20 cellular contexts compared by ENCODE assay signal in genomic region chr3:141375381-141376301, GRCh38. TPM values are rescaled to one million over a fixed set of nuclear protein-coding genes. Genes with fewer than 3 reads are reported as not detected.
A peak's percentile ranks its signal among the peaks of the same experiment; 100 is the strongest.
DNase-seq lines count a peak whose midpoint lies in the region; ATAC-seq and TF ChIP-seq lines count a peak whose summit lies in the region.
"Had no signal": no experiment of that assay in that cellular context is flagged by ENCODE, and none has a peak within 500 bp of the region (broad histone marks: within the 10 kb centered on the region; RNA-seq: fewer than 3 reads in every experiment).

No MANE protein-coding gene starts in this region.

- intact Hi-C loops in CD4-positive, alpha-beta T cell (cut with DNase I, micrococcal nuclease), result no loop called here
- intact Hi-C loops in OCI-LY7 (cut with micrococcal nuclease; ENCODE audit: unreplicated experiment), result no loop called here

- 79 to 81% methylated on average over 8 to 10 of the region's 10 CpGs for WGBS in endodermal cell (ENCODE audit: insufficient coverage in 1 of 2, insufficient read length in 1 of 2), 2 experiments

- no peak overlapping the region for H3K9ac ChIP-seq in endodermal cell (ENCODE audit: extremely low read depth, low read length, poor library complexity, severe bottlenecking)

- peaks cover 25% of the 10 kb centered on the region for H3K4me1 Mint-ChIP-seq in CD4-positive, alpha-beta T cell (ENCODE audit: low read depth)
- H3K4me1 Mint-ChIP-seq in endodermal cell, result peaks cover 13% of the 10 kb centered on the region

- no peaks in the 10 kb centered on the region for H3K9me3 ChIP-seq in CD4-positive, alpha-beta T cell (ENCODE audit: control insufficient read depth, low read length)
- H3K9me3 ChIP-seq in OCI-LY7 (ENCODE audit: low read length), result no peaks in the 10 kb centered on the region
- no peaks in the 10 kb centered on the region for H3K9me3 ChIP-seq in endodermal cell (ENCODE audit: control insufficient read depth, low read length)
- H3K9me3 ChIP-seq: MG63, tibial nerve had no signal

- H4K20me1 ChIP-seq in OCI-LY7 (ENCODE audit: insufficient read depth, low read length), result no peaks in the 10 kb centered on the region

- peak overlapping the region; percentile 79 for H2AFZ ChIP-seq in OCI-LY7 (ENCODE audit: low read length)

- CTCF ChIA-PET in CD4-positive, alpha-beta T cell (lab: Charles Lee), result no interaction called here
- CTCF ChIA-PET in OCI-LY7 (lab: Charles Lee; ENCODE audit: unreplicated experiment), result no interaction called here

- peak overlapping the region; percentile 8 for H3K27ac Mint-ChIP-seq in CD4-positive, alpha-beta T cell
- no peak overlapping the region for H3K27ac Mint-ChIP-seq in endodermal cell
- H3K27ac Mint-ChIP-seq: natural killer cell, progenitor cell of endocrine pancreas had no signal

- no peaks in the 10 kb centered on the region for H3K9me3 Mint-ChIP-seq in CD4-positive, alpha-beta T cell
- H3K9me3 Mint-ChIP-seq in endodermal cell, result peaks cover 2% of the 10 kb centered on the region
- H3K9me3 Mint-ChIP-seq: natural killer cell had no signal

- no peak overlapping the region for H3K27ac ChIP-seq in CD4-positive, alpha-beta T cell (ENCODE audit: low read depth, low read length)
- no peak overlapping the region for H3K27ac ChIP-seq in OCI-LY7 (ENCODE audit: low read depth, low read length, poor library complexity, severe bottlenecking)
- H3K27ac ChIP-seq in endodermal cell (ENCODE audit: low read depth, low read length), result no peak overlapping the region
- H3K27ac ChIP-seq: tibial nerve had no signal

- peaks cover 29% of the 10 kb centered on the region for H3K4me1 ChIP-seq in OCI-LY7 (ENCODE audit: insufficient read depth, low read length, poor library complexity, severe bottlenecking)
- no peaks in the 10 kb centered on the region for H3K4me1 ChIP-seq in endodermal cell (ENCODE audit: control insufficient read depth, insufficient read depth, low read length)

- no peak for TF ChIP-seq CTCF in CD4-positive, alpha-beta T cell (IDR thresholded peaks at IDR 0.05)
- TF ChIP-seq CTCF in GM12865 (IDR thresholded peaks at IDR 0.05; ENCODE audit: insufficient read depth, low read depth, low read length, missing control alignments) (no peak), OCI-LY7 (conservative IDR thresholded peaks at IDR 0.05; ENCODE audit: low read length) (no peak), endodermal cell (conservative IDR thresholded peaks at IDR 0.05) (no peak)

- H3K36me3 Mint-ChIP-seq in CD4-positive, alpha-beta T cell (ENCODE audit: low read depth), result no peaks in the 10 kb centered on the region
- H3K36me3 Mint-ChIP-seq in endodermal cell (ENCODE audit: low read depth), result no peaks in the 10 kb centered on the region
- H3K36me3 Mint-ChIP-seq: natural killer cell had no signal

- H3K4me2 ChIP-seq in OCI-LY7 (ENCODE audit: low read length), result peak overlapping the region; percentile 10; the same call in 1 of the 2 replicates

- ATAC-seq in CD4-positive, alpha-beta T cell (ENCODE audit: poor library complexity), result no peak
- ATAC-seq: natural killer cell had no signal

- no peaks in the 10 kb centered on the region for H3K79me2 ChIP-seq in OCI-LY7 (ENCODE audit: insufficient read depth, low read depth, low read length)

- no peaks in the 10 kb centered on the region for H3K9me2 ChIP-seq in OCI-LY7 (ENCODE audit: insufficient read depth, low read length)

- H3K27me3 Mint-ChIP-seq in CD4-positive, alpha-beta T cell, result no peaks in the 10 kb centered on the region
- peaks cover 4% of the 10 kb centered on the region for H3K27me3 Mint-ChIP-seq in endodermal cell (ENCODE audit: insufficient read depth)

- no peak overlapping the region; the same call in 1 of the 2 replicates for H3K4me3 ChIP-seq in GM12865 (ENCODE audit: low read depth, low read length)
- H3K4me3 ChIP-seq in OCI-LY7 (ENCODE audit: low read depth, low read length, poor library complexity, severe bottlenecking), result no peak overlapping the region
- no peak overlapping the region for H3K4me3 ChIP-seq in endodermal cell (ENCODE audit: low read length)
- H3K4me3 ChIP-seq: MG63, tibial nerve had no signal

- H3K36me3 ChIP-seq in OCI-LY7 (ENCODE audit: insufficient read depth, low read length) (no peaks in the 10 kb centered on the region), endodermal cell (ENCODE audit: control insufficient read depth, insufficient read depth, low read length) (no peaks in the 10 kb centered on the region)

- no peak for DNase-seq in CD4-positive, alpha-beta T cell
- peak; percentile 52 for DNase-seq in GM12865 (ENCODE audit: low read depth)
- no peak for DNase-seq in OCI-LY7 (ENCODE audit: low spot score)
- DNase-seq in endodermal cell, result peak; percentile 66
- no peak for DNase-seq in epidermal melanocyte (ENCODE audit: insufficient read length, low spot score)
- DNase-seq in GM19240 (ENCODE audit: insufficient read length, low spot score), result no peak
- DNase-seq in T1000 (lab: John Stamatoyannopoulos, UW), result no peak
- DNase-seq: activated CD4-positive, alpha-beta T cell treated with anti-CD3 and anti-CD28 coated beads for 1 hour; amniotic stem cell; hippocampal formation; kidney; mammary epithelial cell; MG63; natural killer cell; NCI-H1694; NCI-H2227 treated with DMSO at 0.1 percent for 48 hours; NK-92 treated with Interleukin-12 subunit alpha and Interleukin-12 subunit beta, amount 100 ng/mL, for 24 hours; small intestine had no signal

- POLR2A ChIA-PET in CD4-positive, alpha-beta T cell (lab: Charles Lee), result interaction anchor here (0.7 kb wide), 1 partner anchor 178 kb away, joined by 3 read pairs; no protein-coding TSS in a partner anchor
- POLR2A ChIA-PET in OCI-LY7 (lab: Charles Lee), result interaction anchor here (0.5 to 1.9 kb wide), 3 partner anchors 8 to 1107 kb away, joined by 3 to 17 read pairs (median 5); no protein-coding TSS in a partner anchor

- H3K27me3 ChIP-seq in CD4-positive, alpha-beta T cell (ENCODE audit: control insufficient read depth, insufficient read depth, low read length), result no peaks in the 10 kb centered on the region
- no peaks in the 10 kb centered on the region for H3K27me3 ChIP-seq in endodermal cell (ENCODE audit: control insufficient read depth, insufficient read depth, low read length, poor library complexity, severe bottlenecking)
- H3K27me3 ChIP-seq: MG63, tibial nerve had no signal

- no TSS peak for BruUV-seq in OCI-LY7 (replicated peaks; lab: Mats Ljungman, UMichigan)

- H3K4me3 Mint-ChIP-seq in CD4-positive, alpha-beta T cell, result no peak overlapping the region
- H3K4me3 Mint-ChIP-seq in endodermal cell, result no peak overlapping the region
- H3K4me3 Mint-ChIP-seq: natural killer cell had no signal

RNA-seq across cellular contexts. Expression of gene ZBTB38, which starts 7.3 kb away (rescaled TPM):
- total RNA-seq in CD4-positive, alpha-beta T cell, result 10 to 100 TPM; 21.8 to 22.0 TPM
- 7.6 and 8.4 TPM in 2 replicates for total RNA-seq in OCI-LY7 (2014; rRNA removed; shearing (Covaris generic))
- total RNA-seq in OCI-LY7 (2022) (12.4 and 16.6 TPM in 2 replicates), endodermal cell (10 to 100 TPM; 27.3 to 28.2 TPM)
- polyA plus RNA-seq in endodermal cell (2013, experiment 1 of 2), result 19.0 TPM
- polyA plus RNA-seq in endodermal cell (2013, experiment 2 of 2), result 17.6 TPM

Comparison
In these comparisons a context has a peak if more than half of its experiments do, and no peak if none do; other contexts are left out.
1. DNase-seq: peak in GM12865 (single experiment) and endodermal cell (single experiment); none in CD4-positive, alpha-beta T cell (0 of 10), OCI-LY7 (single experiment), epidermal melanocyte (single experiment), GM19240 (single experiment) and T1000 (single experiment).